10 cellular contexts compared by ENCODE assay signal in genomic region chr18:8771930-8772329, GRCh38.
DNase-seq lines count a peak whose midpoint lies in the region; ATAC-seq lines count a peak whose summit lies in the region.
"Had no signal": no experiment of that assay in that cellular context is flagged by ENCODE, and none has a peak within 500 bp of the region (broad histone marks: within the 10 kb centered on the region; RNA-seq: fewer than 3 reads in every experiment).

No MANE protein-coding gene starts in this region.

- in situ Hi-C loops in SK-MEL-5 (cut with HindIII; ENCODE audit: low pct_unique_long_range_greater_than_20kb, low sequenced_read_pairs) = no loop called here

- no peak overlapping the region for H3K4me3 ChIP-seq in HUES48 (ENCODE audit: low read depth, low read length)
- H3K4me3 ChIP-seq: GM12878 had no signal

- H3K27ac ChIP-seq in HUES48 (ENCODE audit: low read depth, low read length) = peak overlapping the region; percentile 21

- no peaks in the 10 kb centered on the region for H3K27me3 ChIP-seq in HUES48 (ENCODE audit: control insufficient read depth, insufficient read depth, low read length)

- intact Hi-C loops in left cardiac atrium (cut with DNase I) = no loop called here

- DNase-seq in AG08395 (ENCODE audit: low spot score) (peak; percentile 29), SK-MEL-5 (ENCODE audit: low read depth, low spot score) (peak; percentile 7), left cardiac atrium (peak; percentile 55), T-helper 9 cell (no peak)
- DNase-seq: CD4-positive, alpha-beta T cell had no signal

- peaks cover 28% of the 10 kb centered on the region for H3K4me1 ChIP-seq in HUES48 (ENCODE audit: control insufficient read depth, insufficient read depth, low read length)

- ATAC-seq in left cardiac atrium (peak in 1 of 2 donors; percentile 64), GM19467 (IDR thresholded peaks at IDR 0.05; ENCODE audit: unreplicated experiment) (no peak), GM21529 (IDR thresholded peaks at IDR 0.05; ENCODE audit: unreplicated experiment) (no peak), HG03025 (IDR thresholded peaks at IDR 0.05; ENCODE audit: low FRiP score, unreplicated experiment) (no peak)
- ATAC-seq: GM12878 had no signal

- no peaks in the 10 kb centered on the region for H3K9me3 ChIP-seq in HUES48 (ENCODE audit: control insufficient read depth, insufficient read depth, low read length)

- no peaks in the 10 kb centered on the region for H3K36me3 ChIP-seq in HUES48 (ENCODE audit: control insufficient read depth, insufficient read depth, low read length)

- H3K9ac ChIP-seq in HUES48 (ENCODE audit: low read depth, low read length) = no peak overlapping the region
